In the genomic region with DNA sequence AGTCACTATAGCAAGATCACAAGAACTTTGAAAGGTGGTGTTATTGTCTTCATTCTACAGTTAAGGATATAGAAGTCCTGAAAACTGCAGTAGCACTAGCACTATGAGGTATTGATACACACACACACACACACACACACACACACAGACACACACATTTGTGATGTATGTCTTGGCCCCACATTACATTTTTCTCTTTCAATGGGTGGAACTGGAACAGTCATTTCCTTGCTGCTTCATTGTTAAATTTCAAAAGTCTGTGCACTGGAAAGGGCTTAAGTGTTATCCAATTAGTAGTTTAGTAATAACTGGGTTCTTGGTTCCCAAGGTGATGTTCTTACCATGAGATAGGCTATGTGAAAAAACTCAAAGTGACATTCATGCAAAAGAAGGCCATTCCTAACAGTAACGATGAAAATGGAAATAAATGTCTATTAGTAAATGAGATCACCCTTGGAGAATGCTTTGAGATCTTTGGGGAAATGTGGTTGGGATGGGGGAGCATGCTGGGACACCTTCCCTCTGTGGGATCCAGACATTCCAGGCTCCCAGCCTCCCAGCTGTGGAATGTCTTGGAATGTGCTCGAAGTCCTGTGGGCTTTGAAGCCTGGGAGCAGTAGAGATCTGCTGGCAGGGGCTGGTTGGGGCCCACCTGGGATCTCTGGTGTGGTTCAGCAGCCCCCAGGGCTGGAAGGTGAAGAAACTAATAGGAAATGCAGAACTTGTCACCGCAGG, we compare ENCODE assay signal across 9 cellular contexts. TPM values are rescaled to one million over a fixed set of nuclear protein-coding genes. Genes with fewer than 3 reads are reported as not detected.
DNase-seq lines count a peak whose midpoint lies in the region; ATAC-seq and TF ChIP-seq lines count a peak whose summit lies in the region.
"Had no signal": no experiment of that assay in that cellular context is flagged by ENCODE, and none has a peak within 500 bp of the region (broad histone marks: within the 10 kb centered on the region; RNA-seq: fewer than 3 reads in every experiment).

No MANE protein-coding gene starts in this region.

- intact Hi-C loops in left ventricle myocardium inferior (cut with micrococcal nuclease): no loop called here

- H3K4me1 ChIP-seq in adipocyte (ENCODE audit: control insufficient read depth, insufficient read depth, low read length) (peaks cover 69% of the 10 kb centered on the region), left ventricle myocardium inferior (peaks cover 24% of the 10 kb centered on the region), rectal smooth muscle tissue (ENCODE audit: control insufficient read depth, insufficient read depth, low read length) (peaks cover 7% of the 10 kb centered on the region)

- H3K27me3 ChIP-seq in adipocyte (replicated peaks; ENCODE audit: control insufficient read depth, insufficient read depth, low read length) (no peaks in the 10 kb centered on the region), left ventricle myocardium inferior (ENCODE audit: low read depth) (no peaks in the 10 kb centered on the region), rectal smooth muscle tissue (ENCODE audit: control insufficient read depth, insufficient read depth, low read length) (no peaks in the 10 kb centered on the region)

- H3K9ac ChIP-seq in adipocyte (ENCODE audit: low read length) (peak overlapping the region; percentile 80), rectal smooth muscle tissue (ENCODE audit: low read length) (no peak overlapping the region)

- H3K36me3 ChIP-seq in adipocyte (ENCODE audit: control insufficient read depth, insufficient read depth, low read length, severe bottlenecking) (no peaks in the 10 kb centered on the region), left ventricle myocardium inferior (no peaks in the 10 kb centered on the region), rectal smooth muscle tissue (ENCODE audit: control insufficient read depth, insufficient read depth, low read length) (no peaks in the 10 kb centered on the region)

- H3K4me3 ChIP-seq in adipocyte (ENCODE audit: low read length): peak overlapping the region; percentile 60
- H3K4me3 ChIP-seq in left ventricle myocardium inferior: no peak overlapping the region
- H3K4me3 ChIP-seq in rectal smooth muscle tissue (ENCODE audit: low read length): no peak overlapping the region

- ATAC-seq in GM21576 (IDR thresholded peaks at IDR 0.05; ENCODE audit: unreplicated experiment) (no peak), HG02840 (IDR thresholded peaks at IDR 0.05; ENCODE audit: low FRiP score, unreplicated experiment) (no peak)

- DNase-seq in EL: peak; percentile 93
- DNase-seq in adipocyte (ENCODE audit: low read depth): peak; percentile 49
- no peak for DNase-seq in left ventricle myocardium inferior
- DNase-seq in substantia nigra (lab: John Stamatoyannopoulos, UW): no peak
- DNase-seq in stimulated activated CD4-positive, alpha-beta T cell treated with anti-CD3 and anti-CD28 coated beads, Interleukin-1b, Interleukin-23, amount 100 ng/mL, for 48 hours: no peak
- DNase-seq: activated naive CD4-positive, alpha-beta T cell treated with anti-CD3 and anti-CD28 coated beads, Interleukin-2, amount 50 U/mL, for 16 hours had no signal

- H3K9me3 ChIP-seq in adipocyte (ENCODE audit: control insufficient read depth, low read length) (no peaks in the 10 kb centered on the region), left ventricle myocardium inferior (replicated peaks) (no peaks in the 10 kb centered on the region)

- TF ChIP-seq CTCF in left ventricle myocardium inferior (IDR thresholded peaks at IDR 0.05; ENCODE audit: borderline replicate concordance): no peak

- H3K27ac ChIP-seq in left ventricle myocardium inferior (replicated peaks) (peak overlapping the region; percentile 71), rectal smooth muscle tissue (ENCODE audit: low read depth, low read length) (peak overlapping the region; percentile 61), substantia nigra (ENCODE audit: low read depth, low read length, poor library complexity, severe bottlenecking) (no peak overlapping the region)

RNA-seq across cellular contexts. Expression of a gene that starts 37.4 kb away (rescaled TPM):
- total RNA-seq in left ventricle myocardium inferior: 122 TPM

Comparison
In these comparisons a context has a peak if more than half of its experiments do, and no peak if none do; other contexts are left out.
1. DNase-seq: peak in EL (single experiment) and adipocyte (single experiment); none in left ventricle myocardium inferior (single experiment), substantia nigra (0 of 49) and stimulated activated CD4-positive, alpha-beta T cell treated with anti-CD3 and anti-CD28 coated beads, Interleukin-1b, Interleukin-23, amount 100 ng/mL, for 48 hours (single experiment).